In genomic region chr1:149390931-149391330, GRCh38 we compare ENCODE assay signal across 8 cellular contexts.
DNase-seq lines count a peak whose midpoint lies in the region; ATAC-seq and TF ChIP-seq lines count a peak whose summit lies in the region.
"Not testable (repeated sequence)": the region's sequence is repeated elsewhere in the genome, so short reads cannot be mapped to it uniquely, and the experiment has no call there.

No MANE protein-coding gene starts in this region.

- not testable (repeated sequence) for H3K9me3 Mint-ChIP-seq in CD4-positive, alpha-beta memory T cell

- H3K4me3 ChIP-seq in CD4-positive, alpha-beta memory T cell (ENCODE audit: low read length in 2 of 2) = not testable (repeated sequence)
- peak overlapping the region; percentile 37 for H3K4me3 ChIP-seq in Jurkat, Clone E6-1 (ENCODE audit: low read length)
- H3K4me3 ChIP-seq in brain microvascular endothelial cell (ENCODE audit: low read depth, low read length) (peak overlapping the region; percentile 55), fibroblast of mammary gland (ENCODE audit: control insufficient read depth, low read depth, low read length) (peak overlapping the region; percentile 33), right lobe of liver (peak overlapping the region; percentile 12 to 58 (median 49)), prostate gland (peak overlapping the region; percentile 31 to 41), upper lobe of left lung (peak overlapping the region; percentile 38 to 58 (median 46))

- not testable (repeated sequence) for H3K27ac Mint-ChIP-seq in CD4-positive, alpha-beta memory T cell

- H3K4me3 Mint-ChIP-seq in CD4-positive, alpha-beta memory T cell = peak overlapping the region in 1 of 8 donors; percentile 89

- WGBS in right lobe of liver (ENCODE audit: insufficient coverage, low coverage, low lambda C conversion rate, missing lambda C conversion rate) = no CpG with 5 or more reads among the region's 43 CpGs
- no CpG with 5 or more reads among the region's 43 CpGs for WGBS in prostate gland
- no CpG with 5 or more reads among the region's 43 CpGs for WGBS in upper lobe of left lung, 2 donors

- H3K27me3 ChIP-seq in CD4-positive, alpha-beta memory T cell (ENCODE audit: insufficient read depth, low read length); brain microvascular endothelial cell (replicated peaks); right lobe of liver; prostate gland (replicated peaks; ENCODE audit: insufficient read depth); upper lobe of left lung: not testable (repeated sequence)

- not testable (repeated sequence) for H3K9me3 ChIP-seq in CD4-positive, alpha-beta memory T cell (ENCODE audit: control insufficient read depth in 1 of 2, low read length in 2 of 2); right lobe of liver; prostate gland; upper lobe of left lung

- H3K27ac ChIP-seq in CD4-positive, alpha-beta memory T cell (ENCODE audit: low read depth, low read length) = peak overlapping the region; percentile 47
- not testable (repeated sequence) for H3K27ac ChIP-seq in brain microvascular endothelial cell
- H3K27ac ChIP-seq in right lobe of liver = peak overlapping the region in 1 of 3 donors; percentile 43
- peak overlapping the region in 1 of 2 donors; percentile 67 for H3K27ac ChIP-seq in prostate gland
- H3K27ac ChIP-seq in upper lobe of left lung = peak overlapping the region in 3 of 4 donors; percentile 75 to 79 (median 76)

- in situ Hi-C loops in brain microvascular endothelial cell (cut with HindIII; ENCODE audit: low pct_ligation_motif_present, low sequenced_read_pairs) = not testable (repeated sequence)

- H3K4me1 ChIP-seq in CD4-positive, alpha-beta memory T cell (ENCODE audit: insufficient read depth, low read length); right lobe of liver; prostate gland (replicated peaks); upper lobe of left lung: not testable (repeated sequence)

- not testable (repeated sequence) for TF ChIP-seq EP300 in upper lobe of left lung (IDR thresholded peaks at IDR 0.05)

- peaks cover 5 to 16% (median 8%) of the 10 kb centered on the region in 4 donors for H3K4me1 Mint-ChIP-seq in CD4-positive, alpha-beta memory T cell

- not testable (repeated sequence) for H3K27me3 Mint-ChIP-seq in CD4-positive, alpha-beta memory T cell

- not testable (repeated sequence) for H3K36me3 ChIP-seq in CD4-positive, alpha-beta memory T cell (ENCODE audit: insufficient read depth, low read length); brain microvascular endothelial cell (replicated peaks); right lobe of liver; prostate gland; upper lobe of left lung

- ATAC-seq in SK-N-SH treated with all-trans-retinoic acid at 6 μM for 48 hours = peak; percentile 47
- peak in 1 of 4 donors; percentile 38 for ATAC-seq in right lobe of liver
- ATAC-seq in upper lobe of left lung (ENCODE audit: low FRiP score in 2 of 2) = peak in 1 of 2 donors; percentile 31

- intact Hi-C loops in CD4-positive, alpha-beta memory T cell (cut with micrococcal nuclease); right lobe of liver (cut with DNase I); prostate gland (cut with DNase I): not testable (repeated sequence)

- TF ChIP-seq POLR2A in right lobe of liver (IDR thresholded peaks at IDR 0.05); prostate gland (IDR thresholded peaks at IDR 0.05); upper lobe of left lung (IDR thresholded peaks at IDR 0.05): not testable (repeated sequence)

- not testable (repeated sequence) for DNase-seq in CD4-positive, alpha-beta memory T cell; Jurkat, Clone E6-1 (ENCODE audit: low read depth, low spot score); brain microvascular endothelial cell; fibroblast of mammary gland (ENCODE audit: low read depth); right lobe of liver; prostate gland (ENCODE audit: low spot score); upper lobe of left lung

- H3K36me3 Mint-ChIP-seq in CD4-positive, alpha-beta memory T cell = not testable (repeated sequence)

- TF ChIP-seq CTCF in brain microvascular endothelial cell (IDR thresholded peaks at IDR 0.05; ENCODE audit: low read depth, low read length, missing control alignments); fibroblast of mammary gland (conservative IDR thresholded peaks at IDR 0.05; ENCODE audit: control insufficient read depth, insufficient read depth, low read depth, low read length); right lobe of liver (IDR thresholded peaks at IDR 0.05); prostate gland (IDR thresholded peaks at IDR 0.05); upper lobe of left lung (IDR thresholded peaks at IDR 0.05): not testable (repeated sequence)

- CTCF ChIA-PET in CD4-positive, alpha-beta memory T cell (lab: Charles Lee; ENCODE audit: partially characterized antibody) = not testable (repeated sequence)

- POLR2A ChIA-PET in CD4-positive, alpha-beta memory T cell (lab: Charles Lee; ENCODE audit: partially characterized antibody) = not testable (repeated sequence)
